ENCODE assay signal across 9 cellular contexts in the genomic region with DNA sequence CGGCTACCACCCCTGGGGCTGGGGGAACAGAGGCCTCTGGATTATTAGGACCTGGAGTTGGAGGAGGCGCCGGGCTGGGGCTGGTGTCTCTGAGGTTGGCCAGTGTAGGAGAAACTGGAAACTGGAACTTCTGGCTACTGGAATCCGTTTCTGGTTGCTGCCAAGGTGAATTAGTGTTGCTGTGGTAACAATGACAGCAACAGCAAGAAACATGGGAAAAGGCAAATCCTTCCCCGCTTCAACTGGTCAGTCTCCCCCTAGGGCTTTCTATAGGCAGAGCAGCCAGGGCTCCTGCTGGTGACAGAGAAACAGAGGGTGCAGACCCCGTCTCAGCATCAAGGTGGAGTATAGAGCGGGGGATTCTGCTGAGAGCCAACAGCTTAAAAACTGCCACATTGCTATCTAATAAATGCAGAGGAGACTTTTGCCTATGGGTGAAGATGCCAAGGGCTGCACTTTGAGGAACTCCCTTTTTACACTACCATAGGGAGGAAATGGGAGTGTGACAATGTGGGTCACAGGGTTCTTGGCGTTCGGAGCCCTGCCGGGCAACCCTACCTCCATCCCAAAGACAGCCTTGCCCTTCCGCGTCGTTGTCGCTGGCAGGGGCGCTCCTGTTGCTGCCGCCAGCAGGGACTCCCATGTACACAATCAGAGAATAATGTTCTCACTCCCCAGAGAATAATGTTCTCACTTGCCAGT.
A peak's percentile ranks its signal among the peaks of the same experiment; 100 is the strongest.
DNase-seq lines count a peak whose midpoint lies in the region; ATAC-seq and TF ChIP-seq lines count a peak whose summit lies in the region.
"Had no signal": no experiment of that assay in that cellular context is flagged by ENCODE, and none has a peak within 500 bp of the region (broad histone marks: within the 10 kb centered on the region; RNA-seq: fewer than 3 reads in every experiment).

No MANE protein-coding gene starts in this region.

- no peaks in the 10 kb centered on the region for H3K36me3 ChIP-seq in iPS-18a (ENCODE audit: control insufficient read depth, low read depth, low read length)
- H3K36me3 ChIP-seq in prostate gland, result no peaks in the 10 kb centered on the region
- H3K36me3 ChIP-seq in esophagus squamous epithelium, result no peaks in the 10 kb centered on the region

- peak overlapping the region; percentile 24 for H3K9ac ChIP-seq in iPS-18a (ENCODE audit: low read length)

- no peak overlapping the region for H3K4me3 Mint-ChIP-seq in WTC11

- POLR2A ChIA-PET in WTC11 (lab: Charles Lee), result no interaction called here

- H3K4me1 ChIP-seq in iPS-18a (ENCODE audit: control insufficient read depth, low read depth, low read length) (peaks cover 9% of the 10 kb centered on the region), prostate gland (replicated peaks) (no peaks in the 10 kb centered on the region), esophagus squamous epithelium (peaks cover 0 to 16% (median 10%) of the 10 kb centered on the region in 3 donors)

- CTCF ChIA-PET in WTC11 (lab: Charles Lee), result interaction anchor here (1.0 to 1.7 kb wide), 5 partner anchors 11 to 362 kb away, joined by 3 to 6 read pairs (median 3); no protein-coding TSS in a partner anchor

- DNase-seq in A172 (ENCODE audit: low spot score) (peak; percentile 44), HT-29 (ENCODE audit: low spot score) (peak; percentile 70), WTC11 (ENCODE audit: low spot score) (peak; percentile 66), putamen (ENCODE audit: low spot score) (no peak), prostate gland (ENCODE audit: low spot score) (no peak), esophagus squamous epithelium (lab: John Stamatoyannopoulos, UW) (no peak)
- DNase-seq: activated CD4-positive, CD25-positive, alpha-beta regulatory T cell had no signal

- 41% methylated on average over 16 of the region's 16 CpGs for WGBS in prostate gland
- 21 to 36% methylated on average over 10 to 16 of the region's 16 CpGs for WGBS in esophagus squamous epithelium, 2 donors

- H3K27me3 Mint-ChIP-seq in WTC11 (ENCODE audit: low read depth), result no peaks in the 10 kb centered on the region; the same call in 1 of the 2 replicates

- H3K9me3 Mint-ChIP-seq in WTC11, result no peaks in the 10 kb centered on the region

- TF ChIP-seq CTCF in WTC11 (IDR thresholded peaks at IDR 0.05) (0 out of 2 replicates have a peak, but pooled peaks have one; percentile 35), prostate gland (IDR thresholded peaks at IDR 0.05) (no peak), esophagus squamous epithelium (IDR thresholded peaks at IDR 0.05) (no peak)

- H3K36me3 Mint-ChIP-seq in WTC11, result no peaks in the 10 kb centered on the region

- peaks cover 8% of the 10 kb centered on the region for H3K4me1 Mint-ChIP-seq in WTC11

- H3K9me3 ChIP-seq in iPS-18a (ENCODE audit: control insufficient read depth, low read depth, low read length), result no peaks in the 10 kb centered on the region
- H3K9me3 ChIP-seq in prostate gland, result no peaks in the 10 kb centered on the region
- no peaks in the 10 kb centered on the region for H3K9me3 ChIP-seq in esophagus squamous epithelium

- H3K4me3 ChIP-seq in iPS-18a (ENCODE audit: low read length) (no peak overlapping the region), prostate gland (no peak overlapping the region), esophagus squamous epithelium (peak overlapping the region in 1 of 4 donors; percentile 24)

- peak overlapping the region; percentile 51; the same call in 1 of the 2 replicates for H3K27ac Mint-ChIP-seq in WTC11

- ATAC-seq in WTC11 (peak; percentile 100), HG03439 (IDR thresholded peaks at IDR 0.05; ENCODE audit: unreplicated experiment) (no peak)

- H3K27ac ChIP-seq in iPS-18a (ENCODE audit: low read length) (no peak overlapping the region), prostate gland (no peak overlapping the region), esophagus squamous epithelium (no peak overlapping the region)

- TF ChIP-seq POLR2A in prostate gland (IDR thresholded peaks at IDR 0.05), result no peak
- no peak for TF ChIP-seq POLR2A in esophagus squamous epithelium (IDR thresholded peaks at IDR 0.05)

- H3K27me3 ChIP-seq in iPS-18a (ENCODE audit: control insufficient read depth, insufficient read depth, low read length) (no peaks in the 10 kb centered on the region), prostate gland (replicated peaks; ENCODE audit: insufficient read depth) (no peaks in the 10 kb centered on the region), esophagus squamous epithelium (no peaks in the 10 kb centered on the region)

- intact Hi-C loops in prostate gland (cut with DNase I) (no loop called here), esophagus squamous epithelium (cut with DNase I) (no loop called here)

TF ChIP-seq in WTC11, 78 proteins besides CTCF, POLR2A, EP300 and RAD21:
- TF ChIP-seq ZNF138 (CRISPR knock-in tag; conservative IDR thresholded peaks at IDR 0.05) (no peak), ZNF232 (CRISPR knock-in tag; IDR thresholded peaks at IDR 0.05) (no peak), TP53 (CRISPR knock-in tag; IDR thresholded peaks at IDR 0.05) (no peak), CBFB (CRISPR knock-in tag; IDR thresholded peaks at IDR 0.05; ENCODE audit: low read depth) (no peak), NR3C1 (CRISPR knock-in tag; conservative IDR thresholded peaks at IDR 0.05; ENCODE audit: low read depth) (no peak), ATF1 (CRISPR knock-in tag; IDR thresholded peaks at IDR 0.05) (no peak)
- TF ChIP-seq, protein P1, sequence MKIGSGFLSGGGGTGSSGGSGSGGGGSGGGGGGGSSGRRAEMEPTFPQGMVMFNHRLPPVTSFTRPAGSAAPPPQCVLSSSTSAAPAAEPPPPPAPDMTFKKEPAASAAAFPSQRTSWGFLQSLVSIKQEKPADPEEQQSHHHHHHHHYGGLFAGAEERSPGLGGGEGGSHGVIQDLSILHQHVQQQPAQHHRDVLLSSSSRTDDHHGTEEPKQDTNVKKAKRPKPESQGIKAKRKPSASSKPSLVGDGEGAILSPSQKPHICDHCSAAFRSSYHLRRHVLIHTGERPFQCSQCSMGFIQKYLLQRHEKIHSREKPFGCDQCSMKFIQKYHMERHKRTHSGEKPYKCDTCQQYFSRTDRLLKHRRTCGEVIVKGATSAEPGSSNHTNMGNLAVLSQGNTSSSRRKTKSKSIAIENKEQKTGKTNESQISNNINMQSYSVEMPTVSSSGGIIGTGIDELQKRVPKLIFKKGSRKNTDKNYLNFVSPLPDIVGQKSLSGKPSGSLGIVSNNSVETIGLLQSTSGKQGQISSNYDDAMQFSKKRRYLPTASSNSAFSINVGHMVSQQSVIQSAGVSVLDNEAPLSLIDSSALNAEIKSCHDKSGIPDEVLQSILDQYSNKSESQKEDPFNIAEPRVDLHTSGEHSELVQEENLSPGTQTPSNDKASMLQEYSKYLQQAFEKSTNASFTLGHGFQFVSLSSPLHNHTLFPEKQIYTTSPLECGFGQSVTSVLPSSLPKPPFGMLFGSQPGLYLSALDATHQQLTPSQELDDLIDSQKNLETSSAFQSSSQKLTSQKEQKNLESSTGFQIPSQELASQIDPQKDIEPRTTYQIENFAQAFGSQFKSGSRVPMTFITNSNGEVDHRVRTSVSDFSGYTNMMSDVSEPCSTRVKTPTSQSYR (CRISPR knock-in tag; IDR thresholded peaks at IDR 0.05), result no peak
- TF ChIP-seq, protein P2, sequence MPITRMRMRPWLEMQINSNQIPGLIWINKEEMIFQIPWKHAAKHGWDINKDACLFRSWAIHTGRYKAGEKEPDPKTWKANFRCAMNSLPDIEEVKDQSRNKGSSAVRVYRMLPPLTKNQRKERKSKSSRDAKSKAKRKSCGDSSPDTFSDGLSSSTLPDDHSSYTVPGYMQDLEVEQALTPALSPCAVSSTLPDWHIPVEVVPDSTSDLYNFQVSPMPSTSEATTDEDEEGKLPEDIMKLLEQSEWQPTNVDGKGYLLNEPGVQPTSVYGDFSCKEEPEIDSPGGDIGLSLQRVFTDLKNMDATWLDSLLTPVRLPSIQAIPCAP (CRISPR knock-in tag; IDR thresholded peaks at IDR 0.05), result no peak
- TF ChIP-seq, protein P3, sequence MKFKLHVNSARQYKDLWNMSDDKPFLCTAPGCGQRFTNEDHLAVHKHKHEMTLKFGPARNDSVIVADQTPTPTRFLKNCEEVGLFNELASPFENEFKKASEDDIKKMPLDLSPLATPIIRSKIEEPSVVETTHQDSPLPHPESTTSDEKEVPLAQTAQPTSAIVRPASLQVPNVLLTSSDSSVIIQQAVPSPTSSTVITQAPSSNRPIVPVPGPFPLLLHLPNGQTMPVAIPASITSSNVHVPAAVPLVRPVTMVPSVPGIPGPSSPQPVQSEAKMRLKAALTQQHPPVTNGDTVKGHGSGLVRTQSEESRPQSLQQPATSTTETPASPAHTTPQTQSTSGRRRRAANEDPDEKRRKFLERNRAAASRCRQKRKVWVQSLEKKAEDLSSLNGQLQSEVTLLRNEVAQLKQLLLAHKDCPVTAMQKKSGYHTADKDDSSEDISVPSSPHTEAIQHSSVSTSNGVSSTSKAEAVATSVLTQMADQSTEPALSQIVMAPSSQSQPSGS (CRISPR knock-in tag; IDR thresholded peaks at IDR 0.05; ENCODE audit: borderline replicate concordance, low read depth), result no peak
- TF ChIP-seq, protein P4, sequence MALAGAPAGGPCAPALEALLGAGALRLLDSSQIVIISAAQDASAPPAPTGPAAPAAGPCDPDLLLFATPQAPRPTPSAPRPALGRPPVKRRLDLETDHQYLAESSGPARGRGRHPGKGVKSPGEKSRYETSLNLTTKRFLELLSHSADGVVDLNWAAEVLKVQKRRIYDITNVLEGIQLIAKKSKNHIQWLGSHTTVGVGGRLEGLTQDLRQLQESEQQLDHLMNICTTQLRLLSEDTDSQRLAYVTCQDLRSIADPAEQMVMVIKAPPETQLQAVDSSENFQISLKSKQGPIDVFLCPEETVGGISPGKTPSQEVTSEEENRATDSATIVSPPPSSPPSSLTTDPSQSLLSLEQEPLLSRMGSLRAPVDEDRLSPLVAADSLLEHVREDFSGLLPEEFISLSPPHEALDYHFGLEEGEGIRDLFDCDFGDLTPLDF (CRISPR knock-in tag; IDR thresholded peaks at IDR 0.05), result no peak

Comparison
In these comparisons a context has a peak if more than half of its experiments do, and no peak if none do; other contexts are left out.
1. DNase-seq: peak in A172 (single experiment), HT-29 (single experiment) and WTC11 (single experiment); none in putamen (single experiment), prostate gland (single experiment) and esophagus squamous epithelium (single experiment).